2 cellular contexts compared by ENCODE assay signal in the genomic region with DNA sequence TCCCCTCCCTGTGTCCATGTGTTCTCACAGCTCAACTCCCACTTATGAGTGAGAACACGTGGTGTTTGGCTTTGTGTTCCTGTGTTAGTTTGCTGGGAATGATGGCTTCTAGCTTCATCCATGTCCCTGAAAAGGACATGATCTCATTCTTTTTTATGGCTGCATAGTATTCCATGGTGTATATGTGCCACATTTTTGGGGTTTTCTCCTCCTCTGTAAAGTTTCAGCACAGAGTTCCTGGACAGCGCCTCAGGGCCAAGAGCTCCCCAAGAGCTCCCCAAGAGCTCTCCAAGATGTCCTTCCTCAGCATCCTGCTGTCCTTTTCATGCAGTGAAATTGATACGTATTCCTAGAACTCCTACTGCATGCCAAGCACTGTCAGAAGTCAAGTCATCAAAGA.
TF ChIP-seq lines count a peak whose summit lies in the region.

No MANE protein-coding gene starts in this region.

TF ChIP-seq in HepG2, 621 proteins besides CTCF, POLR2A, EP300 and RAD21:
- TF ChIP-seq MIER2 (CRISPR knock-in tag; IDR thresholded peaks at IDR 0.05), result peak; percentile 47; the same call in 1 of the 2 replicates
- TF ChIP-seq REST (IDR thresholded peaks at IDR 0.05; ENCODE audit: borderline replicate concordance in 1 of 2, low read depth in 1 of 2, low read length in 2 of 2), result peak in 1 of 2 experiments; percentile 86; a peak in 3 of 4 replicates
- TF ChIP-seq MNT (IDR thresholded peaks at IDR 0.05), result peak; percentile 77
- TF ChIP-seq ZBTB1 (CRISPR knock-in tag; IDR thresholded peaks at IDR 0.05; ENCODE audit: borderline replicate concordance), result no peak
- no peak for TF ChIP-seq KLF12 (CRISPR knock-in tag; IDR thresholded peaks at IDR 0.05; ENCODE audit: borderline replicate concordance)

TF ChIP-seq in liver, 16 proteins besides CTCF, POLR2A, EP300 and RAD21:
- peak; percentile 60 for TF ChIP-seq REST (IDR thresholded peaks at IDR 0.05)
- no peak for TF ChIP-seq ATF3 (IDR thresholded peaks at IDR 0.05)
